Comparison of ENCODE assay signal across 27 cellular contexts in genomic region chr2:154707994-154708393, GRCh38.
"Had no signal": no experiment of that assay in that cellular context is flagged by ENCODE, and none has a peak within 500 bp of the region (broad histone marks: within the 10 kb centered on the region; RNA-seq: fewer than 3 reads in every experiment).

No MANE protein-coding gene starts in this region.

- H3K36me3 ChIP-seq: adrenal gland, breast epithelium, MG63 had no signal

- ATAC-seq: activated CD8-positive, alpha-beta T cell treated with anti-CD3 and anti-CD28 coated beads, Interleukin-2, amount 10 ng/mL, durations not matched to agents 7 days and 5 days; Panc1; Right ventricle myocardium inferior; WTC11 had no signal

- DNase-seq: activated CD4-positive, alpha-beta T cell treated with anti-CD3 and anti-CD28 coated beads for 48 hours; activated CD4-positive, alpha-beta T cell treated with anti-CD3 and anti-CD28 coated beads, Interleukin-2, amount 50 U/mL, for 4 hours; activated CD4-positive, CD25-positive, alpha-beta regulatory T cell treated with anti-CD3 and anti-CD28 coated beads, Interleukin-2, amount 50 U/mL, for 72 hours; activated CD8-positive, alpha-beta memory T cell treated with anti-CD3 and anti-CD28 coated beads, Interleukin-2, amount 50 U/mL, for 48 hours; activated CD8-positive, alpha-beta T cell treated with anti-CD3 and anti-CD28 coated beads, Interleukin-2, amount 10 ng/mL, durations not matched to agents 7 days and 5 days; activated naive CD4-positive, alpha-beta T cell treated with anti-CD3 and anti-CD28 coated beads, Interleukin-2, amount 50 U/mL, for 16 hours; activated naive CD8-positive, alpha-beta T cell treated with anti-CD3 and anti-CD28 coated beads, Interleukin-2, amount 10 ng/mL, durations not matched to agents 7 days and 5 days; activated T-cell treated with anti-CD3 and anti-CD28 coated beads, Interleukin-2, amount 50 U/mL, for 1 hour; adrenal gland; anterior cingulate cortex; central memory CD4-positive, alpha-beta T cell; MG63; MV-4-11; NCI-H1105; NCI-H1436; NCI-H187; NCI-H2081 treated with DMSO at 0.1 percent for 48 hours; NCI-H446; NCI-H526; OCI-M1; RPMI8226; SW 1271 had no signal

- H3K4me1 ChIP-seq: adrenal gland, breast epithelium had no signal

- H3K4me3 ChIP-seq: adrenal gland, breast epithelium, MG63, SK-N-MC had no signal

- H3K27ac ChIP-seq: adrenal gland, breast epithelium, SK-N-MC had no signal

- H3K9me3 ChIP-seq: adrenal gland, breast epithelium, MG63 had no signal

- H3K27me3 ChIP-seq: adrenal gland, breast epithelium, MG63 had no signal
